10 cellular contexts compared by ENCODE assay signal in the genomic region with DNA sequence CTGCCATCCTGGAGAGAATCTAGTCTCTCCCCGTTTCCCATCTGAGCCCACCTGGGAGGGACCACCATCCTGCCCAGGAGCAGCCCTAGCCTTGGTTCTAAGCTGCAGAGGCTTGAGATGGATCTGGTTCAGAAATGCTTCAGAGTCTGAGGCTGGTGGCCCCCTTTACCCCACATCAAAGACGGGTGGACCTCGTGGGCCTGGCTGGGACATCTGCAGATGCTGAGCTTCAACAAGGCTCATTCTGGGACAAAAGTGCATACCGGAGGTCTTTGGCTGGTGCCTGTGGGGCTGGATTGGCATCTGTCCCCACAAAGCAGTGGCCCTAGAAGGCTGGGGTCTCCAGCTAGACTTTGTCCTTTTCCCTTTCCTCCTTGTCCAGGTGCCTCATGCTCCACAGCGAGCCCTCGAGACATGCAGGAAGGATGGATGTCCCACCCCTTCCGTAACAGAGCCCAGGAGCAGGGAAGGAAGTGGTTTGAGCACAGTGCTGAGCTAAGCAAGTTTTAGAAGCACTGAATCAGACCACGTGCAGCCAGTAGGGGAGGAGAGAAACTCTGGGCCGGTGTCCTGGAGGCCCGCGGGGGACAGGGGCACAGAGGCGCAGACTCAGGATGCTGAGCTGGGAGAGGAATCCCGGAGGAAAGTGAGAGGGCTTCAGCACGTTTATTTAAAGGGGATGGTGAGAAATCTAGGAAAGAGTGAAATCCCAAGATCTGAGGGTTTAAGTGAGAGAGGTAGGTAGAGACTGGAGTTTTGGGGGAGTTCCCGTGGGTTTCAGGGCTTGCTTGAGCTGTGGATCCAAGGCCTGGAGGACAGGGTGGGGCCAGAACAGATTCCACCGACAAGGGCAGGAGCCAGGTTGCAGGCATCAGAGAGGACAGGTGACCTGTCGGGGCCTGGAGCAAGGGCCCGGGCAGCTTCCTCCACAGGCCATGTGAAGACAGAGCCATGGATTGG. TPM values are rescaled to one million over a fixed set of nuclear protein-coding genes. Genes with fewer than 3 reads are reported as not detected.
DNase-seq lines count a peak whose midpoint lies in the region; ATAC-seq, FAIRE-seq and TF ChIP-seq lines count a peak whose summit lies in the region.
"Had no signal": no experiment of that assay in that cellular context is flagged by ENCODE, and none has a peak within 500 bp of the region (broad histone marks: within the 10 kb centered on the region; RNA-seq: fewer than 3 reads in every experiment).

No MANE protein-coding gene starts in this region.

- TF ChIP-seq EP300 in GM12878 (IDR thresholded peaks at IDR 0.05; ENCODE audit: borderline replicate concordance in 1 of 2, control insufficient read depth in 1 of 2, low read depth in 2 of 2, low read length in 2 of 2), result no peak; a peak in 1 of 4 replicates

- 12% methylated on average over 18 of the region's 18 CpGs for WGBS in GM12878 (ENCODE audit: insufficient coverage, insufficient replicate concordance, low lambda C conversion rate, missing lambda C conversion rate)
- WGBS in spleen, 5 donors, result 20 to 34% (median 26%) methylated on average over 14 to 18 of the region's 18 CpGs

- H3K4me1 ChIP-seq in GM12878 (ENCODE audit: control insufficient read depth, insufficient read depth, low read length) (peaks cover 44% of the 10 kb centered on the region), spleen (peaks cover 19 to 56% (median 48%) of the 10 kb centered on the region in 6 donors)

- TSS peak; percentile 70 for BruUV-seq in GM12878 (replicated peaks; lab: Mats Ljungman, UMichigan)

- H3K9me3 ChIP-seq in GM12878 (replicated peaks; ENCODE audit: control insufficient read depth, insufficient read depth, low read length), result no peaks in the 10 kb centered on the region
- no peaks in the 10 kb centered on the region for H3K9me3 ChIP-seq in spleen

- no peak for TF ChIP-seq RAD21 in GM12878 (IDR thresholded peaks at IDR 0.05; ENCODE audit: insufficient read depth, low read depth, low read length)

- H3K79me2 ChIP-seq in GM12878 (ENCODE audit: control insufficient read depth, insufficient read depth, low read length), result peaks cover 45% of the 10 kb centered on the region

- SMC1A ChIA-PET in GM12878 (lab: Charles Lee; ENCODE audit: uncharacterized antibody, unreplicated experiment), result interaction anchor here (0.8 to 2.6 kb wide), 13 partner anchors 10 to 169 kb away, joined by 3 to 12 read pairs (median 4); partner anchors contain the start of genes ATP6V1F and TNPO3

- no peaks in the 10 kb centered on the region for H4K20me1 ChIP-seq in GM12878 (ENCODE audit: control insufficient read depth, insufficient read depth)

- FAIRE-seq in GM12878 (lab: Jason Lieb, UNC), result peak; percentile 97
- FAIRE-seq: TTC549 had no signal

- TF ChIP-seq POLR2A in GM12878 (IDR thresholded peaks at IDR 0.05; ENCODE audit: low read depth, low read length), result peak; percentile 73
- no peak for TF ChIP-seq POLR2A in spleen (IDR thresholded peaks at IDR 0.05)

- no peaks in the 10 kb centered on the region for H3K27me3 ChIP-seq in GM12878 (replicated peaks in 1 of 2; ENCODE audit: control insufficient read depth in 2 of 2, insufficient read depth in 2 of 2, low read length in 1 of 2)
- H3K27me3 ChIP-seq in spleen (replicated peaks in 1 of 7), result peaks cover 0 to 12% (median 0%) of the 10 kb centered on the region in 7 donors

- peak overlapping the region; percentile 67 for H2AFZ ChIP-seq in GM12878 (ENCODE audit: control insufficient read depth, low read depth, low read length)

- POLR2A ChIA-PET in GM12878 (lab: Charles Lee), result interaction anchor here (0.7 to 2.4 kb wide), 18 partner anchors 8 to 434 kb away, joined by 3 to 10 read pairs (median 6); no protein-coding TSS in a partner anchor

- CTCF ChIA-PET in GM12878 (lab: Yijun Ruan, JAX), result interaction anchor here (0.5 to 2.1 kb wide), 14 partner anchors 8 to 506 kb away, joined by 3 to 8 read pairs (median 4); partner anchors contain the start of gene ATP6V1F

- H3K9ac ChIP-seq in GM12878 (ENCODE audit: control insufficient read depth, insufficient read depth, low read length), result peak overlapping the region; percentile 97

- H3K36me3 ChIP-seq in GM12878 (ENCODE audit: control insufficient read depth in 2 of 2, insufficient read depth in 2 of 2, low read length in 1 of 2), result no peaks in the 10 kb centered on the region
- no peaks in the 10 kb centered on the region for H3K36me3 ChIP-seq in spleen

- ATAC-seq in GM12878, result peak; percentile 59
- no peak for ATAC-seq in HG03457 (IDR thresholded peaks at IDR 0.05; ENCODE audit: unreplicated experiment)

- H3K4me3 ChIP-seq in GM12878, result peak overlapping the region; percentile 50
- H3K4me3 ChIP-seq in spleen, result peak overlapping the region in 2 of 8 donors; percentile 2 to 45

- H3K4me2 ChIP-seq in GM12878 (ENCODE audit: control insufficient read depth, insufficient read depth), result peak overlapping the region; percentile 96

- RAD21 ChIA-PET in GM12878 (lab: Charles Lee; ENCODE audit: unreplicated experiment), result interaction anchor here (0.7 to 3.6 kb wide), 14 partner anchors 8 to 229 kb away, joined by 3 to 25 read pairs (median 3); partner anchors contain the start of gene KCP

- in situ Hi-C loops in KBM-7 (cut with MboI; ENCODE audit: low pct_unique_long_range_greater_than_20kb, low sequenced_read_pairs) (no loop called here), GM12878 (cut with MboI) (no loop called here)

- peak; percentile 5 to 13 for DNase-seq in NOMO-1 (lab: John Stamatoyannopoulos, UW; ENCODE audit: unreplicated experiment in 2 of 2)
- DNase-seq in NOMO-1 treated with dmso at 0.1 percent for 144 hours (lab: John Stamatoyannopoulos, UW; ENCODE audit: unreplicated experiment), result no peak
- DNase-seq in KBM-7, result peak; percentile 77
- peak; percentile 71 for DNase-seq in GM12878 (ENCODE audit: low read depth, low spot score)
- no peak for DNase-seq in spleen
- no peak for DNase-seq in NCI-H1417 (lab: John Stamatoyannopoulos, UW)
- DNase-seq in NCI-H2196 (lab: John Stamatoyannopoulos, UW; ENCODE audit: unreplicated experiment), result no peak

- H3K27ac ChIP-seq in GM12878 (ENCODE audit: control insufficient read depth, insufficient read depth), result peak overlapping the region; percentile 96
- H3K27ac ChIP-seq in spleen, result peak overlapping the region in 5 of 8 donors; percentile 14 to 77 (median 62)
- H3K27ac ChIP-seq: 22Rv1 had no signal

- TF ChIP-seq CTCF in GM12878 (IDR thresholded peaks at IDR 0.05 in 2 of 3, conservative IDR thresholded peaks at IDR 0.05 in 1 of 3; ENCODE audit: control insufficient read depth in 2 of 3, extremely low read depth in 1 of 3, insufficient read depth in 1 of 3, low read depth in 3 of 3, low read length in 3 of 3) (no peak), spleen (IDR thresholded peaks at IDR 0.05 in 8 of 11, conservative IDR thresholded peaks at IDR 0.05 in 3 of 11) (peak in 1 of 11 experiments; percentile 9)

- intact Hi-C loops in GM12878 (cut with micrococcal nuclease; ENCODE audit: unreplicated experiment), result loop anchor here (10.0 kb wide), 2 partner anchors 212 to 682 kb away; partner anchors contain the start of genes NRF1 and TSPAN33
- intact Hi-C loops in spleen (cut with DNase I; ENCODE audit: low total_unique reads), result no loop called here

TF ChIP-seq in GM12878, 131 proteins besides CTCF, POLR2A, EP300 and RAD21 (continues in another document):
- TF ChIP-seq TCF3 (IDR thresholded peaks at IDR 0.05; ENCODE audit: borderline replicate concordance, insufficient read depth, low read depth, low read length), result 0 out of 2 replicates have a peak, but pooled peaks have one; percentile 4

RNA-seq across cellular contexts. Expression of gene IRF5, which starts 4.6 kb away (rescaled TPM):
- total RNA-seq in GM12878 (2013; cell fraction: nucleolus; rRNA removed), result 65.7 and 75.1 TPM in 2 replicates
- total RNA-seq in GM12878 (2014; rRNA removed) (81.7 and 90.0 TPM in 2 replicates), GM12878 (2014; rRNA removed; fragmentation: Illumina TruSeq; extraction: Trizol) (33.9 and 36.5 TPM in 2 replicates), GM12878 (2021) (74.6 and 74.9 TPM in 2 replicates), spleen (10 to 100 TPM; 34.7 to 56.3 (median 48.2) TPM)
- polyA plus RNA-seq in GM12878 (2011; ENCODE audit: low read depth), result 26.5 TPM
- polyA plus RNA-seq in GM12878 (2011; rRNA removed) (31.5 and 55.1 TPM in 2 replicates), GM12878 (2014; fragmentation: Illumina TruSeq; extraction: Trizol) (23.2 and 39.7 TPM in 2 replicates), GM12878 (2014; fragmentation: Nextera tagmentation; extraction: Ambion mirVana) (1 to 10 TPM; 5.4 to 8.9 TPM), GM12878 (2014; rRNA removed) (68.3 and 71.5 TPM in 2 replicates), GM12878 (2016; fragmentation: Nextera tagmentation; extraction: Ambion mirVana) (10 to 100 TPM; 84.1 to 90.3 TPM), spleen (10 to 100 TPM; 26.2 to 41.8 (median 41.5) TPM)
- polyA plus RNA-seq in GM12878 (2011; cell fraction: cytosol; rRNA removed), result 56.7 and 79.4 TPM in 2 replicates
- polyA plus RNA-seq in GM12878 (2011; cell fraction: nucleus; rRNA removed), result 213 and 230 TPM in 2 replicates
- polyA plus RNA-seq in GM12878 (2012), result 45.6 and 55.1 TPM in 2 replicates
- 49.2 and 83.0 TPM in 2 replicates for polyA minus RNA-seq in GM12878 (2011; rRNA and poly(A)+ RNA removed)
- 43.8 and 50.8 TPM in 2 replicates for polyA minus RNA-seq in GM12878 (2011; cell fraction: cytosol; rRNA and poly(A)+ RNA removed)
- 46.4 and 73.5 TPM in 2 replicates for polyA minus RNA-seq in GM12878 (2011; cell fraction: nucleus; rRNA and poly(A)+ RNA removed)

RNA-seq across cellular contexts. Expression of gene KCP, which starts 22.6 kb away (rescaled TPM):
- total RNA-seq in GM12878 (2013; cell fraction: nucleolus; rRNA removed), result 6.2 and 7.5 TPM in 2 replicates
- total RNA-seq in GM12878 (2014; rRNA removed) (2.9 and 4.2 TPM in 2 replicates), GM12878 (2014; rRNA removed; fragmentation: Illumina TruSeq; extraction: Trizol) (1.1 and 1.4 TPM in 2 replicates), GM12878 (2021) (5.6 and 7.8 TPM in 2 replicates), spleen (under 1 TPM; 0.14 to 0.89 (median 0.72) TPM)
- polyA plus RNA-seq in GM12878 (2011; ENCODE audit: low read depth), result 1.4 TPM
- polyA plus RNA-seq in GM12878 (2011; rRNA removed) (0.45 and 0.76 TPM in 2 replicates), GM12878 (2014; fragmentation: Illumina TruSeq; extraction: Trizol) (0.48 and 1.0 TPM in 2 replicates), GM12878 (2014; fragmentation: Nextera tagmentation; extraction: Ambion mirVana) (under 1 TPM; 0.05 to 0.35 TPM), GM12878 (2014; rRNA removed) (6.0 and 7.6 TPM in 2 replicates), GM12878 (2016; fragmentation: Nextera tagmentation; extraction: Ambion mirVana) (1 to 10 TPM; 4.0 to 4.3 TPM), spleen (1 to 10 TPM in 1 of 3 donors, under 1 TPM in 2; 0.06 to 2.1 (median 0.35) TPM)
- polyA plus RNA-seq in GM12878 (2011; cell fraction: cytosol; rRNA removed), result 1.0 and 1.9 TPM in 2 replicates
- polyA plus RNA-seq in GM12878 (2011; cell fraction: nucleus; rRNA removed), result 17.7 and 21.9 TPM in 2 replicates
- polyA plus RNA-seq in GM12878 (2012), result 2.9 and 3.4 TPM in 2 replicates
- polyA minus RNA-seq in GM12878 (2011; rRNA and poly(A)+ RNA removed), result 1.1 and 2.2 TPM in 2 replicates
- 0.21 and 1.5 TPM in 2 replicates for polyA minus RNA-seq in GM12878 (2011; cell fraction: cytosol; rRNA and poly(A)+ RNA removed)
- polyA minus RNA-seq in GM12878 (2011; cell fraction: nucleus; rRNA and poly(A)+ RNA removed), result 3.5 and 6.1 TPM in 2 replicates

Comparison
In these comparisons a context has a peak if more than half of its experiments do, and no peak if none do; other contexts are left out.
1. DNase-seq: peak in NOMO-1 (2 of 2), KBM-7 (single experiment) and GM12878 (single experiment); none in NOMO-1 treated with dmso at 0.1 percent for 144 hours (single experiment), spleen (single experiment), NCI-H1417 (0 of 3) and NCI-H2196 (single experiment).